19 cellular contexts compared by ENCODE assay signal in the genomic region with DNA sequence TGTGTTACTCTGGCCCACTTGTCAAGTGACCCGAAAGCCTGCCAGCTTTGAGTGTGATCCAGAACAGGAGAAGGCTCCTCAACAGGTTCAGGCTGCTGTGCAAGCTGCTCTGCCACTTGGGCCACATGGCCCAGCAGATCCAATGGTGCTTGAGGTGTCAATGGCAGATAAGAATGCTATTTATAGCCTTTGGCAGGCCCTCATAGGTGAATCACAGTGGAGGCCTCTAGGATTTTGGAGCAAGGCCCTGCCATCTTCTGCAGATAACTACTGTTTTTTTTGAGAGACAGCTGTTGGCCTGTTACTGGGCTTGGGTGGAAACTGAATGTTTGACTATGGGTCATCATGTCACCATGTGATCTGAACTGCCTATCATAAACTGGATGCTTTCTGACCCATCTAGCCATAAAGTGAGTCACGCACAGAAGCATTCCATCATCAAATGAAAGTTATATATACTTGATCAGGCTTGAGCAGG.
DNase-seq lines count a peak whose midpoint lies in the region; ATAC-seq and TF ChIP-seq lines count a peak whose summit lies in the region.
"Had no signal": no experiment of that assay in that cellular context is flagged by ENCODE, and none has a peak within 500 bp of the region (broad histone marks: within the 10 kb centered on the region; RNA-seq: fewer than 3 reads in every experiment).

No MANE protein-coding gene starts in this region.

- H3K4me3 ChIP-seq in GM23248 (no peak overlapping the region), fibroblast of mammary gland (ENCODE audit: control insufficient read depth, low read depth, low read length) (no peak overlapping the region), mucosa of descending colon (no peak overlapping the region)
- no peak overlapping the region for H3K4me3 ChIP-seq in effector memory CD4-positive, alpha-beta T cell (ENCODE audit: insufficient read depth, low read depth, low read length, poor library complexity, severe bottlenecking)
- H3K4me3 ChIP-seq: esophagus squamous epithelium, suprapubic skin had no signal

- H2AFZ ChIP-seq in GM23248 = no peak overlapping the region

- no peaks in the 10 kb centered on the region for H3K9me3 ChIP-seq in GM23248 (ENCODE audit: low read depth)
- no peaks in the 10 kb centered on the region for H3K9me3 ChIP-seq in mucosa of descending colon
- no peaks in the 10 kb centered on the region for H3K9me3 ChIP-seq in effector memory CD4-positive, alpha-beta T cell (ENCODE audit: control insufficient read depth, low read length)
- H3K9me3 ChIP-seq: esophagus squamous epithelium, suprapubic skin had no signal

- H3K79me2 ChIP-seq in GM23248 (ENCODE audit: insufficient read depth) = no peaks in the 10 kb centered on the region

- H3K27me3 ChIP-seq in GM23248 (replicated peaks; ENCODE audit: insufficient read depth) = no peaks in the 10 kb centered on the region
- H3K27me3 ChIP-seq in effector memory CD4-positive, alpha-beta T cell (replicated peaks; ENCODE audit: control insufficient read depth, insufficient read depth, low read length, poor library complexity, severe bottlenecking) = no peaks in the 10 kb centered on the region
- H3K27me3 ChIP-seq: esophagus squamous epithelium, suprapubic skin had no signal

- H3K9me2 ChIP-seq in GM23248 (ENCODE audit: insufficient read depth) = no peaks in the 10 kb centered on the region

- 64 to 72% methylated on average over 2 of the region's 2 CpGs for WGBS in GM23248 (ENCODE audit: low coverage in 1 of 2, low lambda C conversion rate in 2 of 2, missing lambda C conversion rate in 2 of 2), 2 experiments

- H3K4me1 ChIP-seq in GM23248 (ENCODE audit: insufficient read depth) = peaks cover 6% of the 10 kb centered on the region; the same call in 1 of the 2 replicates
- H3K4me1 ChIP-seq in mucosa of descending colon (ENCODE audit: low read depth) = no peaks in the 10 kb centered on the region
- H3K4me1 ChIP-seq in effector memory CD4-positive, alpha-beta T cell (ENCODE audit: control insufficient read depth, insufficient read depth, low read length, poor library complexity, severe bottlenecking) = no peaks in the 10 kb centered on the region
- H3K4me1 ChIP-seq: esophagus squamous epithelium had no signal

- no peaks in the 10 kb centered on the region for H3K36me3 ChIP-seq in GM23248 (ENCODE audit: low read depth)
- no peaks in the 10 kb centered on the region for H3K36me3 ChIP-seq in mucosa of descending colon (ENCODE audit: low read depth)
- no peaks in the 10 kb centered on the region for H3K36me3 ChIP-seq in effector memory CD4-positive, alpha-beta T cell (ENCODE audit: control insufficient read depth, insufficient read depth, low read length)
- H3K36me3 ChIP-seq: esophagus squamous epithelium, suprapubic skin had no signal

- no peaks in the 10 kb centered on the region for H4K20me1 ChIP-seq in GM23248 (ENCODE audit: insufficient read depth)

- TF ChIP-seq CTCF in fibroblast of mammary gland (conservative IDR thresholded peaks at IDR 0.05; ENCODE audit: control insufficient read depth, insufficient read depth, low read depth, low read length) (no peak), mucosa of descending colon (IDR thresholded peaks at IDR 0.05) (no peak)

- H3F3A ChIP-seq in GM23248 (ENCODE audit: insufficient read depth) = no peaks in the 10 kb centered on the region

- ATAC-seq in mucosa of descending colon (peak; percentile 25), left lobe of liver (no peak)

- H3K27ac ChIP-seq in GM23248 = no peak overlapping the region
- H3K27ac ChIP-seq in effector memory CD4-positive, alpha-beta T cell (ENCODE audit: insufficient read depth, low read length, poor library complexity, severe bottlenecking) = no peak overlapping the region
- H3K27ac ChIP-seq: esophagus squamous epithelium, suprapubic skin had no signal

- H3K4me2 ChIP-seq in GM23248 (ENCODE audit: unreplicated experiment) = no peak overlapping the region

- in situ Hi-C loops in GM23248 (cut with MboI) = no loop called here

- H3K9ac ChIP-seq in GM23248 = no peak overlapping the region

- peak; percentile 52 for DNase-seq in GM23248
- DNase-seq in NCI-H524 treated with DMSO at 0.1 percent for 48 hours (lab: John Stamatoyannopoulos, UW) = peak; percentile 93
- peak; percentile 72 for DNase-seq in fibroblast of mammary gland (ENCODE audit: low read depth)
- peak in 1 of 3 donors; percentile 40 for DNase-seq in mucosa of descending colon
- DNase-seq in left lobe of liver (ENCODE audit: low spot score) = no peak
- no peak for DNase-seq in effector memory CD4-positive, alpha-beta T cell
- DNase-seq in SIG-M5 (lab: John Stamatoyannopoulos, UW) = no peak
- no peak for DNase-seq in CD1c-positive myeloid dendritic cell (ENCODE audit: extremely low spot score)
- DNase-seq: activated CD8-positive, alpha-beta memory T cell treated with anti-CD3 and anti-CD28 coated beads, Interleukin-2, amount 50 U/mL, for 48 hours; activated naive CD4-positive, alpha-beta T cell treated with Interleukin-2 at 50 U/mL for 16 hours; DMS153; esophagus squamous epithelium; KG1; mesenchymal stem cell; NCI-H1436 treated with DMSO at 0.1 percent for 48 hours; NCI-H510A; retina; T-helper 1 cell had no signal

- intact Hi-C loops in mucosa of descending colon (cut with DNase I, micrococcal nuclease) = no loop called here

Comparison
In these comparisons a context has a peak if more than half of its experiments do, and no peak if none do; other contexts are left out.
1. DNase-seq: peak in GM23248 (single experiment), NCI-H524 treated with DMSO at 0.1 percent for 48 hours (single experiment) and fibroblast of mammary gland (single experiment); none in left lobe of liver (single experiment), effector memory CD4-positive, alpha-beta T cell (0 of 3), SIG-M5 (single experiment) and CD1c-positive myeloid dendritic cell (single experiment).